ENCODE assay signal across 8 cellular contexts in genomic region chr9:83219154-83219923, GRCh38.
A peak's percentile ranks its signal among the peaks of the same experiment; 100 is the strongest.
DNase-seq lines count a peak whose midpoint lies in the region; ATAC-seq lines count a peak whose summit lies in the region.

No MANE protein-coding gene starts in this region.

- H3K9me3 Mint-ChIP-seq in CD8-positive, alpha-beta memory T cell: peaks cover 0 to 9% (median 4%) of the 10 kb centered on the region in 5 donors

- H3K4me3 Mint-ChIP-seq in CD8-positive, alpha-beta memory T cell: peak overlapping the region in 5 of 7 donors; percentile 36 to 88 (median 66)
- peak overlapping the region; percentile 46 for H3K4me3 Mint-ChIP-seq in T-helper 17 cell

- H3K4ac ChIP-seq in mesendoderm (ENCODE audit: low read depth, low read length): no peak overlapping the region

- no peak overlapping the region for H4K8ac ChIP-seq in mesendoderm (ENCODE audit: low read depth, low read length)

- peaks cover 11 to 45% of the 10 kb centered on the region in 2 donors for H3K27me3 Mint-ChIP-seq in CD8-positive, alpha-beta memory T cell
- peaks cover 38% of the 10 kb centered on the region for H3K27me3 Mint-ChIP-seq in T-helper 17 cell

- POLR2A ChIA-PET in CD8-positive, alpha-beta memory T cell (lab: Charles Lee): no interaction called here

- no peaks in the 10 kb centered on the region for H3K36me3 ChIP-seq in CD8-positive, alpha-beta memory T cell (ENCODE audit: insufficient read depth, low read length)
- H3K36me3 ChIP-seq in esophagus (ENCODE audit: control insufficient read depth in 2 of 2, insufficient read depth in 2 of 2, low read length in 1 of 2): no peaks in the 10 kb centered on the region
- H3K36me3 ChIP-seq in mesendoderm (ENCODE audit: control insufficient read depth, insufficient read depth, low read length): no peaks in the 10 kb centered on the region

- no peak overlapping the region for H4K5ac ChIP-seq in mesendoderm (ENCODE audit: low read length)

- no peak for DNase-seq in CD8-positive, alpha-beta memory T cell
- DNase-seq in MV-4-11 (lab: John Stamatoyannopoulos, UW) (peak; percentile 81), T-helper 17 cell (no peak), mesendoderm (peak; percentile 93), substantia nigra (lab: John Stamatoyannopoulos, UW) (peak in 39 of 49 donors; percentile 5 to 82 (median 49))

- no peak overlapping the region for H2BK120ac ChIP-seq in mesendoderm (ENCODE audit: low read depth, low read length)

- peak overlapping the region; percentile 90 for H3K4me2 ChIP-seq in mesendoderm (ENCODE audit: low read length)

- H3K4me1 Mint-ChIP-seq in CD8-positive, alpha-beta memory T cell: peaks cover 4 to 16% (median 9%) of the 10 kb centered on the region in 3 donors
- H3K4me1 Mint-ChIP-seq in T-helper 17 cell: peaks cover 3% of the 10 kb centered on the region

- H3K18ac ChIP-seq in mesendoderm (ENCODE audit: low read length): no peak overlapping the region

- no peaks in the 10 kb centered on the region for H3K79me1 ChIP-seq in mesendoderm (ENCODE audit: low read length)

- H3K56ac ChIP-seq in mesendoderm (ENCODE audit: low read length): peak overlapping the region; percentile 78

- 3% methylated on average over 40 of the region's 40 CpGs for WGBS in esophagus, 2 donors
- WGBS in mesendoderm (ENCODE audit: extremely low coverage, insufficient coverage, low lambda C conversion rate): no CpG with 5 or more reads among the region's 40 CpGs

- no peaks in the 10 kb centered on the region for H3K27me3 ChIP-seq in CD8-positive, alpha-beta memory T cell (ENCODE audit: insufficient read depth, low read length, poor library complexity, severe bottlenecking)
- H3K27me3 ChIP-seq in esophagus (ENCODE audit: control insufficient read depth in 1 of 2, insufficient read depth in 2 of 2, low read length in 2 of 2) (no peaks in the 10 kb centered on the region), mesendoderm (ENCODE audit: insufficient read depth, low read length, poor library complexity) (no peaks in the 10 kb centered on the region)

- H3K36me3 Mint-ChIP-seq in CD8-positive, alpha-beta memory T cell: no peaks in the 10 kb centered on the region
- no peaks in the 10 kb centered on the region for H3K36me3 Mint-ChIP-seq in T-helper 17 cell (ENCODE audit: low read depth)

- no peaks in the 10 kb centered on the region for H3K79me2 ChIP-seq in mesendoderm (ENCODE audit: control insufficient read depth, insufficient read depth, low read length)

- peak overlapping the region; percentile 60 for H3K9ac ChIP-seq in mesendoderm (ENCODE audit: low read length)

- H3K23ac ChIP-seq in mesendoderm (ENCODE audit: low read length): no peak overlapping the region

- no peak overlapping the region for H2AK5ac ChIP-seq in mesendoderm (ENCODE audit: low read length)

- no peaks in the 10 kb centered on the region for H3K9me3 ChIP-seq in CD8-positive, alpha-beta memory T cell (ENCODE audit: low read length)
- no peaks in the 10 kb centered on the region for H3K9me3 ChIP-seq in T-helper 17 cell (ENCODE audit: control insufficient read depth, low read length, poor library complexity, severe bottlenecking)
- H3K9me3 ChIP-seq in esophagus (ENCODE audit: control insufficient read depth in 2 of 2, insufficient read depth in 1 of 2, low read depth in 1 of 2, low read length in 1 of 2): no peaks in the 10 kb centered on the region

- no peak overlapping the region for H3K27ac ChIP-seq in CD8-positive, alpha-beta memory T cell (ENCODE audit: low read depth, low read length)
- peak overlapping the region; percentile 17 to 50 for H3K27ac ChIP-seq in esophagus (ENCODE audit: low read depth in 2 of 2, low read length in 1 of 2)
- no peak overlapping the region for H3K27ac ChIP-seq in mesendoderm (ENCODE audit: low read depth, low read length)
- peak overlapping the region; percentile 30 for H3K27ac ChIP-seq in substantia nigra (ENCODE audit: low read depth, low read length, poor library complexity, severe bottlenecking)

- CTCF ChIA-PET in CD8-positive, alpha-beta memory T cell (lab: Charles Lee): no interaction called here

- H3K4me3 ChIP-seq in CD8-positive, alpha-beta memory T cell (ENCODE audit: low read length): no peak overlapping the region
- peak overlapping the region; percentile 48 to 54 for H3K4me3 ChIP-seq in esophagus (ENCODE audit: low read depth in 1 of 2, low read length in 2 of 2)
- peak overlapping the region; percentile 70 for H3K4me3 ChIP-seq in mesendoderm (ENCODE audit: low read length)

- ATAC-seq in GM19467 (IDR thresholded peaks at IDR 0.05; ENCODE audit: unreplicated experiment): peak; percentile 56
- ATAC-seq in T-helper 17 cell: no peak
- no peak for ATAC-seq in activated CD4-positive, CD25-positive, alpha-beta regulatory T cell treated with anti-CD3 and anti-CD28 coated beads, Interleukin-2, amount 50 U/mL, for 24 hours

- no peaks in the 10 kb centered on the region for H3K4me1 ChIP-seq in CD8-positive, alpha-beta memory T cell (ENCODE audit: insufficient read depth, low read length)
- no peaks in the 10 kb centered on the region for H3K4me1 ChIP-seq in esophagus (ENCODE audit: control insufficient read depth in 2 of 2, insufficient read depth in 2 of 2, low read length in 1 of 2)
- peaks cover 2% of the 10 kb centered on the region for H3K4me1 ChIP-seq in mesendoderm (ENCODE audit: control insufficient read depth, low read depth, low read length)

- no peak overlapping the region for H3K27ac Mint-ChIP-seq in CD8-positive, alpha-beta memory T cell
- no peak overlapping the region for H3K27ac Mint-ChIP-seq in T-helper 17 cell

- H2BK5ac ChIP-seq in mesendoderm (ENCODE audit: low read length): no peak overlapping the region

- H2BK15ac ChIP-seq in mesendoderm (replicated peaks; ENCODE audit: low read depth): no peak overlapping the region

Comparison
In these comparisons a context has a peak if more than half of its experiments do, and no peak if none do; other contexts are left out.
1. DNase-seq: peak in MV-4-11 (single experiment), mesendoderm (single experiment) and substantia nigra (39 of 49); none in CD8-positive, alpha-beta memory T cell (0 of 5) and T-helper 17 cell (0 of 3).
2. H3K27ac ChIP-seq: peak in esophagus (2 of 2) and substantia nigra (single experiment); none in CD8-positive, alpha-beta memory T cell (single experiment) and mesendoderm (single experiment).